ENCODE assay signal across 7 cellular contexts in the genomic region with DNA sequence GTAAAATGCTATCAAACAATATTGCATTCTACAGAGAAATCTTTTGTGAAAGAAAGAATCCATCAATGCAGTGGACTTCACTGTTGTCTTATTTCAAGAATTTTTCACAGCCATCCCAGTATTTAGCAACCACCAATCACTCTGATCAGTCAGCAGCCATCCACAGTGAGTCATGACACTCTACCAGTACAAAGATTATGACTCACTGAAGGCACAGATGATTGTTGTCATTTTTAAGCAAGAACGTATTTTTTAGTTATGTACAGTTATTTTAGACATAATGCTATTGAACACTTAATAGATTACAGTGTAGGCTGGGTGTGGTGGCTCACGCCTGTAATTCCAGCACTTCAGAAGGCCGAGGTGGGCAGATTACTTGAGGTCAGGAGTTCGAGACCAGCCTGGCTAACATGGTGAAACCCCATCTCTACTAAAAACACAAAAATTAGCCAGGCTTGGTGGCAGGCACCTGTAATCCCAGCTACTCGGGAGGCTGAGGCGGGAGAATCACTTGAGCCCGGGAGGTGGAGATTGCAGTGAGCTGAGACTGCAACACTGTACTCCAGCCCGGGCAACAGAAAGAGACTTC. TPM values are rescaled to one million over a fixed set of nuclear protein-coding genes. Genes with fewer than 3 reads are reported as not detected.
A peak's percentile ranks its signal among the peaks of the same experiment; 100 is the strongest.
DNase-seq lines count a peak whose midpoint lies in the region; ATAC-seq, FAIRE-seq and TF ChIP-seq lines count a peak whose summit lies in the region.
"Not testable (repeated sequence)": the region's sequence is repeated elsewhere in the genome, so short reads cannot be mapped to it uniquely, and the experiment has no call there.

No MANE protein-coding gene starts in this region.

- H2AK9ac ChIP-seq in IMR-90 (replicated peaks; ENCODE audit: low read depth, low read length, poor library complexity), result not testable (repeated sequence)

- not testable (repeated sequence) for H3K27ac ChIP-seq in IMR-90 (ENCODE audit: insufficient read depth, low read length)
- H3K27ac ChIP-seq in osteoblast (ENCODE audit: low read depth, low read length), result peak overlapping the region; percentile 1

- not testable (repeated sequence) for H2AK5ac ChIP-seq in IMR-90 (ENCODE audit: low read depth, low read length)

- H3K79me2 ChIP-seq in osteoblast (ENCODE audit: insufficient read depth, low read length), result not testable (repeated sequence)

- not testable (repeated sequence) for H3K56ac ChIP-seq in IMR-90 (ENCODE audit: extremely low read depth, insufficient read depth, low read length)

- not testable (repeated sequence) for H3K18ac ChIP-seq in IMR-90 (ENCODE audit: low read depth, low read length)

- TF ChIP-seq POLR2A in IMR-90 (IDR thresholded peaks at IDR 0.05; ENCODE audit: low read depth, low read length), result not testable (repeated sequence)

- H4K20me1 ChIP-seq in IMR-90 (ENCODE audit: insufficient read depth, low read length); osteoblast (ENCODE audit: insufficient read depth, low read length): not testable (repeated sequence)

- H2AFZ ChIP-seq in IMR-90 (replicated peaks; ENCODE audit: low read length, poor library complexity); osteoblast (ENCODE audit: low read length): not testable (repeated sequence)

- not testable (repeated sequence) for H4K91ac ChIP-seq in IMR-90 (ENCODE audit: insufficient read depth, low read depth, low read length)

- not testable (repeated sequence) for H3K23ac ChIP-seq in IMR-90 (ENCODE audit: low read depth, low read length)

- not testable (repeated sequence) for H3K9ac ChIP-seq in IMR-90 (ENCODE audit: low read depth, low read length)

- FAIRE-seq in bronchial epithelial cell (lab: Jason Lieb, UNC), result not testable (repeated sequence)

- H2BK15ac ChIP-seq in IMR-90 (ENCODE audit: low read depth, low read length), result not testable (repeated sequence)

- not testable (repeated sequence) for H4K5ac ChIP-seq in IMR-90 (ENCODE audit: low read depth, low read length)

- in situ Hi-C loops in Caki2 (cut with HindIII; ENCODE audit: low pct_unique_long_range_greater_than_20kb, low sequenced_read_pairs); IMR-90 (cut with MboI; ENCODE audit: low sequenced_read_pairs): not testable (repeated sequence)

- DNase-seq in Caki2 (ENCODE audit: low read depth), result peak; percentile 42
- peak; percentile 92 for DNase-seq in IMR-90
- DNase-seq in RPMI7951 (ENCODE audit: low read depth), result peak; percentile 73
- peak; percentile 4 for DNase-seq in activated T-cell treated with anti-CD3 and anti-CD28 coated beads for 48 hours (ENCODE audit: low read depth)
- peak; percentile 89 for DNase-seq in bronchial epithelial cell (ENCODE audit: low read depth)
- DNase-seq in fibroblast of villous mesenchyme (ENCODE audit: low read depth), result peak; percentile 78
- DNase-seq in osteoblast (ENCODE audit: insufficient read length, low spot score, missing footprints), result peak; percentile 94

- not testable (repeated sequence) for H3K79me1 ChIP-seq in IMR-90 (ENCODE audit: low read depth in 1 of 2, low read length in 2 of 2)

- ATAC-seq in IMR-90 (ENCODE audit: low read depth), result peak; percentile 88

- no CpG with 5 or more reads among the region's 8 CpGs for WGBS in IMR-90 (ENCODE audit: extremely low coverage in 2 of 2, insufficient read length in 1 of 2), 2 experiments

- TF ChIP-seq RAD21 in IMR-90 (IDR thresholded peaks at IDR 0.05; ENCODE audit: low read length), result not testable (repeated sequence)

- H2BK120ac ChIP-seq in IMR-90 (ENCODE audit: low read depth, low read length), result peak overlapping the region; percentile 27; the same call in 1 of the 2 replicates

- not testable (repeated sequence) for H3K27me3 ChIP-seq in IMR-90 (ENCODE audit: control insufficient read depth, insufficient read depth, low read length); bronchial epithelial cell (ENCODE audit: control insufficient read depth, insufficient read depth, low read length); osteoblast (ENCODE audit: insufficient read depth, low read length)

- BruUV-seq in IMR-90 (replicated peaks; lab: Mats Ljungman, UMichigan), result not testable (repeated sequence)

- not testable (repeated sequence) for H3K4me3 ChIP-seq in IMR-90 (ENCODE audit: insufficient read depth, low read depth, low read length); bronchial epithelial cell (ENCODE audit: low read depth, low read length); fibroblast of villous mesenchyme (ENCODE audit: low read depth, low read length); osteoblast (ENCODE audit: insufficient read depth, low read length)

- intact Hi-C loops in IMR-90 (cut with micrococcal nuclease), result not testable (repeated sequence)

- not testable (repeated sequence) for H3K4me2 ChIP-seq in IMR-90 (ENCODE audit: low read depth, low read length)
- peak overlapping the region; percentile 8 for H3K4me2 ChIP-seq in osteoblast (ENCODE audit: insufficient read depth, low read length)

- H3K9me3 ChIP-seq in IMR-90 (ENCODE audit: control insufficient read depth, insufficient read depth, low read length), result peaks cover 10% of the 10 kb centered on the region
- not testable (repeated sequence) for H3K9me3 ChIP-seq in osteoblast (ENCODE audit: low read depth, low read length)

- not testable (repeated sequence) for H3K14ac ChIP-seq in IMR-90 (replicated peaks; ENCODE audit: low read depth, low read length)

- H4K8ac ChIP-seq in IMR-90 (ENCODE audit: low read depth in 2 of 2, low read length in 2 of 2), result not testable (repeated sequence)

- CTCF ChIA-PET in IMR-90 (lab: Yijun Ruan, JAX), result not testable (repeated sequence)

- not testable (repeated sequence) for TF ChIP-seq CTCF in IMR-90 (conservative IDR thresholded peaks at IDR 0.05; ENCODE audit: low read depth, low read length); bronchial epithelial cell (IDR thresholded peaks at IDR 0.05; ENCODE audit: insufficient read depth, low read length, severe bottlenecking); fibroblast of villous mesenchyme (IDR thresholded peaks at IDR 0.05; ENCODE audit: insufficient read depth, low read depth, low read length); osteoblast (IDR thresholded peaks at IDR 0.05; ENCODE audit: extremely low read depth, low read depth, low read length)

- not testable (repeated sequence) for H2BK20ac ChIP-seq in IMR-90 (ENCODE audit: low read depth, low read length)

- H3K36me3 ChIP-seq in IMR-90 (ENCODE audit: control insufficient read depth, insufficient read depth, low read length); bronchial epithelial cell (ENCODE audit: control insufficient read depth, insufficient read depth, low read length); osteoblast (ENCODE audit: insufficient read depth, low read length): not testable (repeated sequence)

- H3K4me1 ChIP-seq in IMR-90 (ENCODE audit: control insufficient read depth, insufficient read depth, low read length); osteoblast (ENCODE audit: insufficient read depth, low read length): not testable (repeated sequence)

- POLR2A ChIA-PET in IMR-90 (lab: Charles Lee; ENCODE audit: unreplicated experiment), result not testable (repeated sequence)

- dilution Hi-C loops in IMR-90 (cut with HindIII; ENCODE audit: low sequenced_read_pairs, unreplicated experiment), result not testable (repeated sequence)

- H2BK5ac ChIP-seq in IMR-90 (ENCODE audit: low read depth, low read length, poor library complexity, severe bottlenecking), result peak overlapping the region; percentile 55

- H3K9me1 ChIP-seq in IMR-90 (ENCODE audit: insufficient read depth, low read length), result not testable (repeated sequence)

- H3K4ac ChIP-seq in IMR-90 (ENCODE audit: low read depth, low read length), result not testable (repeated sequence)

TF ChIP-seq in IMR-90, 13 proteins besides CTCF, POLR2A, EP300 and RAD21:
- TF ChIP-seq CEBPB (IDR thresholded peaks at IDR 0.05; ENCODE audit: low read depth, low read length) (peak; percentile 93), BHLHE40 (IDR thresholded peaks at IDR 0.05; ENCODE audit: low read depth, low read length) (peak; percentile 66), FOS (IDR thresholded peaks at IDR 0.05; ENCODE audit: low read depth, low read length) (peak; percentile 97)

RNA-seq across cellular contexts. Expression of a gene that starts 46.6 kb away (rescaled TPM):
- 13.4 and 24.2 TPM in 2 replicates for total RNA-seq in Caki2 (2014; rRNA removed; shearing (Covaris generic); ENCODE audit: low replicate concordance)
- 70.1 and 107 TPM in 2 replicates for total RNA-seq in IMR-90 (2012; rRNA removed)
- polyA plus RNA-seq in IMR-90 (2012; rRNA removed), result 23.5 and 25.8 TPM in 2 replicates
- 2.3 and 2.5 TPM in 2 replicates for polyA plus RNA-seq in IMR-90 (2012; cell fraction: cytosol; rRNA removed)
- 2.7 and 29.1 TPM in 2 replicates for polyA plus RNA-seq in IMR-90 (2012; cell fraction: nucleus; rRNA removed; ENCODE audit: low replicate concordance)
- 35.0 and 46.0 TPM in 2 replicates for total RNA-seq in RPMI7951 (2014; rRNA removed; shearing (Covaris generic))
- total RNA-seq in bronchial epithelial cell, result 46.1 and 55.7 TPM in 2 replicates
- total RNA-seq in fibroblast of villous mesenchyme, result 132 and 233 TPM in 2 replicates
- total RNA-seq in osteoblast, result 189 and 199 TPM in 2 replicates

Comparison
In these comparisons a context has a peak if more than half of its experiments do, and no peak if none do; other contexts are left out.
1. DNase-seq: peak in every context shown above with its lines; median percentile 94 in osteoblast; 92 in IMR-90; 89 in bronchial epithelial cell; 78 in fibroblast of villous mesenchyme; 73 in RPMI7951; 42 in Caki2; 4 in activated T-cell treated with anti-CD3 and anti-CD28 coated beads for 48 hours.